ENCODE assay signal across 22 cellular contexts in genomic region chr1:16101618-16102017, GRCh38. TPM values are rescaled to one million over a fixed set of nuclear protein-coding genes. Genes with fewer than 3 reads are reported as not detected.
"Had no signal": no experiment of that assay in that cellular context is flagged by ENCODE, and none has a peak within 500 bp of the region (broad histone marks: within the 10 kb centered on the region; RNA-seq: fewer than 3 reads in every experiment).

No MANE protein-coding gene starts in this region.

- H3K4me3 ChIP-seq: esophagus muscularis mucosa, lung, prostate gland, thoracic aorta, upper lobe of right lung had no signal

- H3K4me1 Mint-ChIP-seq: activated CD4-positive, alpha-beta T cell treated with anti-CD3 and anti-CD28 coated beads, Interleukin-2, amount 10 ng/mL, durations not matched to agents 7 days and 5 days; central memory CD8-positive, alpha-beta T cell; stimulated activated naive B cell treated with anti-CD40 and anti-IgM and Interleukin-4, amounts not matched to agents 10 μg/mL and 1 μg/mL and 100 μg/mL, for 72 hours had no signal

- ATAC-seq: activated CD4-positive, CD25-positive, alpha-beta regulatory T cell treated with anti-CD3 and anti-CD28 coated beads, Interleukin-2, amount 50 U/mL, for 24 hours; activated CD8-positive, alpha-beta T cell treated with anti-CD3 and anti-CD28 coated beads, Interleukin-2, amount 10 ng/mL, durations not matched to agents 7 days and 5 days; left colon; stimulated activated naive B cell treated with anti-CD40 and anti-IgM and Interleukin-4, amounts not matched to agents 10 μg/mL and 1 μg/mL and 100 μg/mL, for 72 hours; upper lobe of right lung had no signal

- DNase-seq: activated CD4-positive, alpha-beta T cell treated with anti-CD3 and anti-CD28 coated beads, Interleukin-2, amount 10 ng/mL, durations not matched to agents 7 days and 5 days; activated CD8-positive, alpha-beta T cell treated with anti-CD3 and anti-CD28 coated beads, Interleukin-2, amount 10 ng/mL, durations not matched to agents 7 days and 5 days; activated naive CD4-positive, alpha-beta T cell treated with Interleukin-2 at 50 U/mL for 16 hours; activated T-cell treated with anti-CD3 and anti-CD28 coated beads, Interleukin-2, amount 50 U/mL, for 24 hours; anterior cingulate cortex; brain microvascular endothelial cell; cortex of kidney; left colon; midbrain; SK-N-SH; stimulated activated naive B cell treated with anti-CD40 and anti-IgM and Interleukin-4, amounts not matched to agents 10 μg/mL and 1 μg/mL and 100 μg/mL, for 72 hours; upper lobe of right lung had no signal

- H3K36me3 Mint-ChIP-seq: stimulated activated naive B cell treated with anti-CD40 and anti-IgM and Interleukin-4, amounts not matched to agents 10 μg/mL and 1 μg/mL and 100 μg/mL, for 72 hours had no signal

- H3K4me3 Mint-ChIP-seq: activated CD4-positive, alpha-beta T cell treated with anti-CD3 and anti-CD28 coated beads, Interleukin-2, amount 10 ng/mL, durations not matched to agents 7 days and 5 days; activated CD8-positive, alpha-beta T cell treated with anti-CD3 and anti-CD28 coated beads, Interleukin-2, amount 10 ng/mL, durations not matched to agents 7 days and 5 days; activated T-cell treated with anti-CD3 and anti-CD28 coated beads, Interleukin-2, amount 50 U/mL, for 24 hours; central memory CD8-positive, alpha-beta T cell; stimulated activated naive B cell treated with anti-CD40 and anti-IgM and Interleukin-4, amounts not matched to agents 10 μg/mL and 1 μg/mL and 100 μg/mL, for 72 hours had no signal

- H3K9me3 ChIP-seq: esophagus muscularis mucosa, prostate gland, SK-N-SH, thoracic aorta, upper lobe of right lung had no signal

- H3K4me1 ChIP-seq: esophagus muscularis mucosa, prostate gland, upper lobe of right lung had no signal

- H3K27ac Mint-ChIP-seq: activated CD4-positive, alpha-beta T cell treated with anti-CD3 and anti-CD28 coated beads, Interleukin-2, amount 10 ng/mL, durations not matched to agents 7 days and 5 days; activated CD8-positive, alpha-beta T cell treated with anti-CD3 and anti-CD28 coated beads, Interleukin-2, amount 10 ng/mL, durations not matched to agents 7 days and 5 days; activated T-cell treated with anti-CD3 and anti-CD28 coated beads, Interleukin-2, amount 50 U/mL, for 24 hours; activated T-helper 2 cell treated with anti-CD3 and anti-CD28 coated beads, Interferon-gamma antibody, Interleukin-2, Interleukin-4, amounts not matched to agents 10 μg/mL and 5 μg/mL and 100 μg/mL, durations not matched to agents 14 hours and 24 hours and 36 hours; stimulated activated naive B cell treated with anti-CD40 and anti-IgM and Interleukin-4, amounts not matched to agents 10 μg/mL and 1 μg/mL and 100 μg/mL, for 72 hours had no signal

- H3K36me3 ChIP-seq: brain microvascular endothelial cell, esophagus muscularis mucosa, prostate gland, thoracic aorta, upper lobe of right lung had no signal

- H3K4me2 ChIP-seq: SK-N-SH had no signal

- H3K27me3 ChIP-seq: brain microvascular endothelial cell, esophagus muscularis mucosa, upper lobe of right lung had no signal

- H3K9me3 Mint-ChIP-seq: activated T-helper 2 cell treated with anti-CD3 and anti-CD28 coated beads, Interferon-gamma antibody, Interleukin-2, Interleukin-4, amounts not matched to agents 10 μg/mL and 5 μg/mL and 100 μg/mL, durations not matched to agents 14 hours and 24 hours and 36 hours; central memory CD8-positive, alpha-beta T cell had no signal

- H3K27me3 Mint-ChIP-seq: activated T-cell treated with anti-CD3 and anti-CD28 coated beads, Interleukin-2, amount 50 U/mL, for 24 hours had no signal

- H3K27ac ChIP-seq: brain microvascular endothelial cell, esophagus muscularis mucosa, prostate gland, thoracic aorta, upper lobe of right lung had no signal

- H3K9ac ChIP-seq: SK-N-SH had no signal

RNA-seq across cellular contexts. Expression of gene FAM131C, which starts 28.2 kb away (rescaled TPM):
- total RNA-seq: left colon, lung, omental fat pad, prostate gland, thoracic aorta, upper lobe of right lung had no signal
- polyA plus RNA-seq: lung had no signal

RNA-seq across cellular contexts. Expression of gene EPHA2, which starts 54.3 kb away (rescaled TPM):
- total RNA-seq: activated CD4-positive, alpha-beta T cell treated with anti-CD3 and anti-CD28 coated beads, Interleukin-2, amount 10 ng/mL, durations not matched to agents 7 days and 5 days; activated CD8-positive, alpha-beta T cell treated with anti-CD3 and anti-CD28 coated beads, Interleukin-2, amount 10 ng/mL, durations not matched to agents 7 days and 5 days; activated T-helper 2 cell treated with anti-CD3 and anti-CD28 coated beads, Interferon-gamma antibody, Interleukin-2, Interleukin-4, amounts not matched to agents 10 μg/mL and 5 μg/mL and 100 μg/mL, durations not matched to agents 14 hours and 24 hours and 36 hours had no signal

RNA-seq across cellular contexts. Expression of gene CLCNKB, which starts 58.0 kb away (rescaled TPM):
- total RNA-seq: activated CD4-positive, alpha-beta T cell treated with anti-CD3 and anti-CD28 coated beads, Interleukin-2, amount 10 ng/mL, durations not matched to agents 7 days and 5 days; activated CD8-positive, alpha-beta T cell treated with anti-CD3 and anti-CD28 coated beads, Interleukin-2, amount 10 ng/mL, durations not matched to agents 7 days and 5 days; activated T-helper 2 cell treated with anti-CD3 and anti-CD28 coated beads, Interferon-gamma antibody, Interleukin-2, Interleukin-4, amounts not matched to agents 10 μg/mL and 5 μg/mL and 100 μg/mL, durations not matched to agents 14 hours and 24 hours and 36 hours; glomerular endothelial cell; thoracic aorta had no signal
- polyA plus RNA-seq: neural cell had no signal
